In the genomic region with DNA sequence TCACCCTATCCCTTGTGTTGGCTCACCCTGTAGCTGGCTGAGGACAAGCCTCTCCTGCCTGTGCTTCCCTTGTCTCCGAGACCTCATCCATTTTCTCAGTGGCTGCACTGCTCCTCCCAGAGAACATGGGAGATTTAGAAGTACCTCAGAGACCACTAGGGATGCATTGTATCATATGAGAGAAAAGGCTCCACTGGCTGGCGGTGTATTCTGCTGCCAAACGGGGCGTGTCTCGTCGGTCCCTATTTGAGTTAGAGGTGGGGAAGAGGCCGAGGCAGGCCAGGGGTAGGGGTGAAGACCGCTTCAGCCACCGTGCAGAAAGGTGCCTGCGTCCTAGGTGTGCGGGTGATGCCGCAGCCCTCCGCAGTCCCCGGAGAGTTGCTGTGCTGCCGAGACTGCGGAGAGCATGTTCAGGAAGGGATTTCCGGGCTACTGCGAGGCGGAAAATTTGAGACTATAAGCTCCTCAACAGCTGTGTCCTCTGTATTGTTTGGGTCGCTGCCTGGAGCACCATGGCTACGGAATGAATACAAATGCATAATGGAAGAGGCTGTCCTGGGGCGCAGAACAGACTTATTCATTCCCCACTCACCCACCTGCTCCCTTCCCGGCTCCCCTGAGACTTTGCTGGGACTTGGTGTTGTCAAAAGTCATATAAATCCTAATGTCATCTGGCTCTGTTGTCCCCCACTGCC, we compare ENCODE assay signal across 8 cellular contexts. TPM values are rescaled to one million over a fixed set of nuclear protein-coding genes. Genes with fewer than 3 reads are reported as not detected.
DNase-seq lines count a peak whose midpoint lies in the region; ATAC-seq lines count a peak whose summit lies in the region.
"Had no signal": no experiment of that assay in that cellular context is flagged by ENCODE, and none has a peak within 500 bp of the region (broad histone marks: within the 10 kb centered on the region; RNA-seq: fewer than 3 reads in every experiment).

No MANE protein-coding gene starts in this region.

- DNase-seq in NCI-H1694 treated with DMSO at 0.1 percent for 48 hours (lab: John Stamatoyannopoulos, UW) (peak; percentile 90), dermis microvascular lymphatic vessel endothelial cell (ENCODE audit: low read depth in 2 of 2) (peak; percentile 85 to 90), ureter (ENCODE audit: low spot score) (peak; percentile 56), iPS-NIHi7 (ENCODE audit: extremely low spot score) (no peak)
- no peak for DNase-seq in stimulated activated CD4-positive, alpha-beta T cell treated with anti-CD3 and anti-CD28 coated beads, Interleukin-2, amount 100 ng/mL, for 48 hours

- peaks cover 9% of the 10 kb centered on the region for H3K9me3 ChIP-seq in mesodermal cell (ENCODE audit: control insufficient read depth, low read length)

- WGBS in mesodermal cell (ENCODE audit: insufficient coverage in 2 of 2), 2 experiments = 80 to 85% methylated on average over 18 to 19 of the region's 23 CpGs

- H3K36me3 ChIP-seq in mesodermal cell (ENCODE audit: control insufficient read depth, insufficient read depth, low read length) = no peaks in the 10 kb centered on the region

- peaks cover 5% of the 10 kb centered on the region for H3K4me1 ChIP-seq in mesodermal cell (ENCODE audit: control insufficient read depth, insufficient read depth, low read length, poor library complexity, severe bottlenecking)

- peak overlapping the region; percentile 75 for H3K27ac ChIP-seq in mesodermal cell (ENCODE audit: low read depth, low read length, severe bottlenecking)
- H3K27ac ChIP-seq: epithelial cell of prostate had no signal

- no peak overlapping the region for H3K4me3 ChIP-seq in mesodermal cell (ENCODE audit: extremely low read depth, insufficient read depth, low read length, poor library complexity, severe bottlenecking)

- ATAC-seq in HG03280 (IDR thresholded peaks at IDR 0.05; ENCODE audit: unreplicated experiment) = no peak

RNA-seq across cellular contexts. Expression of gene SPSB4, which starts 43.9 kb away (rescaled TPM):
- total RNA-seq in dermis microvascular lymphatic vessel endothelial cell (under 0.01 TPM in 2 replicates), ureter (0.47 TPM)
- 18.6 TPM for polyA plus RNA-seq in mesodermal cell (2013, experiment 1 of 2)
- 18.7 TPM for polyA plus RNA-seq in mesodermal cell (2013, experiment 2 of 2)

Comparison
In these comparisons a context has a peak if more than half of its experiments do, and no peak if none do; other contexts are left out.
1. DNase-seq: peak in NCI-H1694 treated with DMSO at 0.1 percent for 48 hours (single experiment), dermis microvascular lymphatic vessel endothelial cell (2 of 2) and ureter (single experiment); none in stimulated activated CD4-positive, alpha-beta T cell treated with anti-CD3 and anti-CD28 coated beads, Interleukin-2, amount 100 ng/mL, for 48 hours (0 of 2) and iPS-NIHi7 (single experiment).